In genomic region chr9:87606921-87607521, GRCh38 we compare ENCODE assay signal across 11 cellular contexts.
DNase-seq lines count a peak whose midpoint lies in the region.
"Had no signal": no experiment of that assay in that cellular context is flagged by ENCODE, and none has a peak within 500 bp of the region (broad histone marks: within the 10 kb centered on the region; RNA-seq: fewer than 3 reads in every experiment).

No MANE protein-coding gene starts in this region.

- H3K4me1 ChIP-seq in muscle layer of colon (ENCODE audit: insufficient read depth, low read length) = peaks cover 72% of the 10 kb centered on the region

- H3K27ac ChIP-seq in muscle layer of colon (ENCODE audit: low read depth, low read length) = peak overlapping the region; percentile 53

- H3K36me3 ChIP-seq in muscle layer of colon (ENCODE audit: insufficient read depth, low read length) = peaks cover 15% of the 10 kb centered on the region

- no peak overlapping the region for H3K9ac ChIP-seq in muscle layer of colon (ENCODE audit: low read length)

- peak; percentile 19 for DNase-seq in AG08396 (ENCODE audit: low spot score)
- peak; percentile 97 for DNase-seq in LHCN-M2 (ENCODE audit: low read depth)
- DNase-seq in dedifferentiated amniotic fluid mesenchymal stem cell (ENCODE audit: extremely low spot score) = peak; percentile 78
- DNase-seq in activated naive CD4-positive, alpha-beta T cell treated with Interleukin-2 at 50 U/mL for 16 hours = no peak
- DNase-seq in NCI-H510A (lab: John Stamatoyannopoulos, UW) = no peak
- DNase-seq in amygdala (lab: John Stamatoyannopoulos, UW) = no peak
- DNase-seq in COLO668 (lab: John Stamatoyannopoulos, UW; ENCODE audit: unreplicated experiment) = no peak
- DNase-seq: activated CD4-positive, CD25-positive, alpha-beta regulatory T cell treated with anti-CD3 and anti-CD28 coated beads, Interleukin-2, amount 50 U/mL, for 72 hours; CD4-positive, alpha-beta memory T cell; NCI-H1092 treated with DMSO at 0.1 percent for 48 hours had no signal

- no peak overlapping the region for H3K4me3 ChIP-seq in muscle layer of colon (ENCODE audit: low read depth in 1 of 2, low read length in 2 of 2)

- no peaks in the 10 kb centered on the region for H3K27me3 ChIP-seq in muscle layer of colon (ENCODE audit: control insufficient read depth in 1 of 2, insufficient read depth in 2 of 2, low read length in 2 of 2)

- H3K9me3 ChIP-seq in muscle layer of colon (ENCODE audit: low read length) = no peaks in the 10 kb centered on the region

Comparison
In these comparisons a context has a peak if more than half of its experiments do, and no peak if none do; other contexts are left out.
1. DNase-seq: peak in AG08396 (single experiment), LHCN-M2 (single experiment) and dedifferentiated amniotic fluid mesenchymal stem cell (single experiment); none in activated naive CD4-positive, alpha-beta T cell treated with Interleukin-2 at 50 U/mL for 16 hours (single experiment), NCI-H510A (single experiment), amygdala (0 of 56) and COLO668 (single experiment).